ENCODE assay signal across 20 cellular contexts in genomic region chr4:118816538-118817177, GRCh38. TPM values are rescaled to one million over a fixed set of nuclear protein-coding genes. Genes with fewer than 3 reads are reported as not detected.
DNase-seq lines count a peak whose midpoint lies in the region; ATAC-seq and TF ChIP-seq lines count a peak whose summit lies in the region.
"Had no signal": no experiment of that assay in that cellular context is flagged by ENCODE, and none has a peak within 500 bp of the region (broad histone marks: within the 10 kb centered on the region; RNA-seq: fewer than 3 reads in every experiment).

No MANE protein-coding gene starts in this region.

- H3K9me2 ChIP-seq in SK-N-SH: no peaks in the 10 kb centered on the region

- CTCF ChIA-PET in SK-N-SH (lab: Yijun Ruan, JAX): interaction anchor here (1.0 to 1.5 kb wide), 2 partner anchors 17 to 72 kb away, joined by 3 to 4 read pairs; partner anchors contain the start of gene SYNPO2

- H3K4me1 Mint-ChIP-seq in activated CD4-positive, alpha-beta T cell treated with anti-CD3 and anti-CD28 coated beads, Interleukin-2, amount 10 ng/mL, durations not matched to agents 24 days and 14 days: peaks cover 8% of the 10 kb centered on the region
- H3K4me1 Mint-ChIP-seq: central memory CD8-positive, alpha-beta T cell had no signal

- H3K36me3 ChIP-seq in SK-N-SH (replicated peaks in 1 of 2; ENCODE audit: control insufficient read depth in 1 of 2, insufficient read depth in 2 of 2, low read length in 1 of 2) (peaks cover 50 to 83% of the 10 kb centered on the region in 2 experiments), mesenchymal stem cell (ENCODE audit: control insufficient read depth in 1 of 2, insufficient read depth in 2 of 2, low read depth in 1 of 2, low read length in 2 of 2) (peaks cover 39 to 69% of the 10 kb centered on the region in 2 experiments)

- no peaks in the 10 kb centered on the region for H3K9me3 Mint-ChIP-seq in activated CD4-positive, alpha-beta T cell treated with anti-CD3 and anti-CD28 coated beads, Interleukin-2, amount 10 ng/mL, durations not matched to agents 24 days and 14 days
- H3K9me3 Mint-ChIP-seq: activated naive CD8-positive, alpha-beta T cell treated with anti-CD3 and anti-CD28 coated beads for 36 hours; CD4-positive, alpha-beta memory T cell; central memory CD8-positive, alpha-beta T cell had no signal

- no peak overlapping the region for H4K91ac ChIP-seq in mesenchymal stem cell (ENCODE audit: low read length)

- H3K14ac ChIP-seq in mesenchymal stem cell (ENCODE audit: low read length in 2 of 2): no peak overlapping the region

- DNase-seq in activated CD4-positive, alpha-beta T cell treated with anti-CD3 and anti-CD28 coated beads, Interleukin-2, amount 10 ng/mL, durations not matched to agents 24 days and 14 days: no peak
- no peak for DNase-seq in activated CD4-positive, alpha-beta T cell treated with anti-CD3 and anti-CD28 coated beads for 48 hours
- DNase-seq in SK-N-SH (no peak), dermis blood vessel endothelial cell (peak; percentile 66), mesenchymal stem cell (peak; percentile 81), mucosa of gallbladder (ENCODE audit: low spot score) (no peak)
- DNase-seq: activated CD8-positive, alpha-beta memory T cell treated with anti-CD3 and anti-CD28 coated beads, Interleukin-2, amount 50 U/mL, for 4 hours; activated naive CD8-positive, alpha-beta T cell treated with anti-CD3 and anti-CD28 coated beads for 36 hours; CD4-positive, alpha-beta memory T cell; heart left ventricle; NCI-H1048; NCI-H2081 treated with DMSO at 0.1 percent for 48 hours; NCI-H69; nucleus accumbens; upper lobe of left lung had no signal

- no peak overlapping the region for H2AK5ac ChIP-seq in mesenchymal stem cell (ENCODE audit: low read length, severe bottlenecking)

- H3K9ac ChIP-seq in SK-N-SH (no peak overlapping the region), mesenchymal stem cell (ENCODE audit: low read length) (no peak overlapping the region)

- no peaks in the 10 kb centered on the region for H3K9me3 ChIP-seq in SK-N-SH
- H3K9me3 ChIP-seq in mesenchymal stem cell (ENCODE audit: control insufficient read depth, low read length): no peaks in the 10 kb centered on the region
- H3K9me3 ChIP-seq: heart left ventricle, upper lobe of left lung had no signal

- H3K4me2 ChIP-seq in SK-N-SH (peak overlapping the region; percentile 53; the same call in 1 of the 2 replicates), mesenchymal stem cell (ENCODE audit: low read length, poor library complexity, severe bottlenecking) (no peak overlapping the region)

- POLR2A ChIA-PET in SK-N-SH (lab: Yijun Ruan, JAX): interaction anchor here (0.9 kb wide), 1 partner anchor 72 kb away, joined by 3 read pairs; the partner anchor contains the start of gene SYNPO2

- intact Hi-C loops in activated CD4-positive, alpha-beta T cell treated with anti-CD3 and anti-CD28 coated beads, Interleukin-2, amount 10 ng/mL, durations not matched to agents 24 days and 14 days (cut with micrococcal nuclease): no loop called here

- no peak overlapping the region for H2BK15ac ChIP-seq in mesenchymal stem cell (ENCODE audit: low read depth, poor library complexity, severe bottlenecking)

- peaks cover 98% of the 10 kb centered on the region for H3K79me2 ChIP-seq in SK-N-SH (ENCODE audit: insufficient read depth)

- H3F3A ChIP-seq in SK-N-SH (replicated peaks; ENCODE audit: insufficient read depth): peaks cover 47% of the 10 kb centered on the region

- H3K27ac Mint-ChIP-seq in activated CD4-positive, alpha-beta T cell treated with anti-CD3 and anti-CD28 coated beads, Interleukin-2, amount 10 ng/mL, durations not matched to agents 24 days and 14 days: peak overlapping the region; percentile 71
- H3K27ac Mint-ChIP-seq: activated naive CD8-positive, alpha-beta T cell treated with anti-CD3 and anti-CD28 coated beads for 36 hours had no signal

- no peak overlapping the region for H4K8ac ChIP-seq in mesenchymal stem cell (ENCODE audit: low read length)

- H3K23ac ChIP-seq in mesenchymal stem cell (ENCODE audit: low read length in 2 of 2): no peak overlapping the region

- no peak overlapping the region for H2BK5ac ChIP-seq in mesenchymal stem cell (ENCODE audit: low read depth, low read length, poor library complexity, severe bottlenecking)

- H3K27ac ChIP-seq in SK-N-SH (ENCODE audit: low read depth in 2 of 2, low read length in 1 of 2) (peak overlapping the region; percentile 81 to 85), mesenchymal stem cell (ENCODE audit: low read length, poor library complexity, severe bottlenecking) (no peak overlapping the region)
- H3K27ac ChIP-seq: heart left ventricle, skin epidermis, upper lobe of left lung had no signal

- H2AFZ ChIP-seq in SK-N-SH (ENCODE audit: low read depth) (no peak overlapping the region), mesenchymal stem cell (ENCODE audit: low read depth, low read length) (no peak overlapping the region)

- no peaks in the 10 kb centered on the region for H3K27me3 Mint-ChIP-seq in activated CD4-positive, alpha-beta T cell treated with anti-CD3 and anti-CD28 coated beads, Interleukin-2, amount 10 ng/mL, durations not matched to agents 24 days and 14 days
- H3K27me3 Mint-ChIP-seq: activated naive CD8-positive, alpha-beta T cell treated with anti-CD3 and anti-CD28 coated beads for 36 hours; CD4-positive, alpha-beta memory T cell; central memory CD8-positive, alpha-beta T cell had no signal

- peaks cover 30% of the 10 kb centered on the region for H4K20me1 ChIP-seq in SK-N-SH (ENCODE audit: insufficient read depth)

- H3K27me3 ChIP-seq in SK-N-SH (ENCODE audit: insufficient read depth): no peaks in the 10 kb centered on the region
- H3K27me3 ChIP-seq in mesenchymal stem cell (ENCODE audit: control insufficient read depth in 1 of 2, insufficient read depth in 1 of 2, low read length in 2 of 2): no peaks in the 10 kb centered on the region
- H3K27me3 ChIP-seq: heart left ventricle, upper lobe of left lung had no signal

- H2BK12ac ChIP-seq in mesenchymal stem cell (ENCODE audit: low read length in 2 of 2): no peak overlapping the region

- peak in 1 of 2 experiments; percentile 74; a peak in 1 of 4 replicates for TF ChIP-seq EP300 in SK-N-SH (IDR thresholded peaks at IDR 0.05; ENCODE audit: borderline replicate concordance in 1 of 2, low read depth in 1 of 2, low read length in 1 of 2)

- H3K4ac ChIP-seq in mesenchymal stem cell (ENCODE audit: low read depth in 1 of 2, low read length in 2 of 2): no peak overlapping the region

- H3K36me3 Mint-ChIP-seq in activated CD4-positive, alpha-beta T cell treated with anti-CD3 and anti-CD28 coated beads, Interleukin-2, amount 10 ng/mL, durations not matched to agents 24 days and 14 days (ENCODE audit: low read depth): peaks cover 42% of the 10 kb centered on the region

- peaks cover 23% of the 10 kb centered on the region for H3K79me1 ChIP-seq in mesenchymal stem cell (replicated peaks; ENCODE audit: low read length, poor library complexity, severe bottlenecking)

- no peak for ATAC-seq in GM18870 (IDR thresholded peaks at IDR 0.05; ENCODE audit: unreplicated experiment)
- no peak for ATAC-seq in HG02642 (IDR thresholded peaks at IDR 0.05; ENCODE audit: poor library complexity, unreplicated experiment)
- ATAC-seq: GM12878, heart left ventricle had no signal

- H3K4me3 ChIP-seq in SK-N-SH (ENCODE audit: low read depth in 2 of 2, low read length in 1 of 2): no peak overlapping the region
- no peak overlapping the region for H3K4me3 ChIP-seq in mesenchymal stem cell (ENCODE audit: insufficient read depth in 1 of 2, low read depth in 1 of 2, low read length in 2 of 2)
- H3K4me3 ChIP-seq: GM12878, heart left ventricle, skin epidermis, upper lobe of left lung had no signal

- no peak overlapping the region for H3K18ac ChIP-seq in mesenchymal stem cell (ENCODE audit: low read depth in 1 of 2, low read length in 2 of 2)

- TF ChIP-seq CTCF in SK-N-SH (IDR thresholded peaks at IDR 0.05): no peak

- no peak overlapping the region for H2BK120ac ChIP-seq in mesenchymal stem cell (ENCODE audit: low read depth, low read length)

- H3K4me3 Mint-ChIP-seq in activated CD4-positive, alpha-beta T cell treated with anti-CD3 and anti-CD28 coated beads, Interleukin-2, amount 10 ng/mL, durations not matched to agents 24 days and 14 days: no peak overlapping the region
- H3K4me3 Mint-ChIP-seq: activated naive CD8-positive, alpha-beta T cell treated with anti-CD3 and anti-CD28 coated beads for 36 hours; CD4-positive, alpha-beta memory T cell; central memory CD8-positive, alpha-beta T cell had no signal

- H3K4me1 ChIP-seq in SK-N-SH (ENCODE audit: control insufficient read depth in 1 of 2, insufficient read depth in 2 of 2, low read depth in 1 of 2, low read length in 1 of 2) (peaks cover 21 to 28% of the 10 kb centered on the region in 2 experiments; a peak in 3 of 4 replicates), mesenchymal stem cell (ENCODE audit: control insufficient read depth, insufficient read depth, low read depth, low read length) (peaks cover 2% of the 10 kb centered on the region)
- H3K4me1 ChIP-seq: upper lobe of left lung had no signal

- 0% methylated on average over 1 of the region's 1 CpG for whole genome bisulfite sequencing in SK-N-SH (ENCODE audit: low lambda C conversion rate)
- 0% methylated on average over 1 of the region's 1 CpG for WGBS in mesenchymal stem cell

- no peak for TF ChIP-seq RAD21 in SK-N-SH (IDR thresholded peaks at IDR 0.05; ENCODE audit: low read length)

TF ChIP-seq in SK-N-SH, 30 proteins besides CTCF, POLR2A, EP300 and RAD21 (continues in another document):
- TF ChIP-seq FOXJ3 (CRISPR knock-in tag; IDR thresholded peaks at IDR 0.05) (no peak), TEAD4 (IDR thresholded peaks at IDR 0.05; ENCODE audit: borderline replicate concordance, insufficient read depth) (no peak), POLR2AphosphoS5 (IDR thresholded peaks at IDR 0.05; ENCODE audit: low read depth, low read length) (peak; percentile 26; the same call in 1 of the 2 replicates), RCOR1 (IDR thresholded peaks at IDR 0.05; ENCODE audit: low read length) (no peak)
- TF ChIP-seq, protein P1, sequence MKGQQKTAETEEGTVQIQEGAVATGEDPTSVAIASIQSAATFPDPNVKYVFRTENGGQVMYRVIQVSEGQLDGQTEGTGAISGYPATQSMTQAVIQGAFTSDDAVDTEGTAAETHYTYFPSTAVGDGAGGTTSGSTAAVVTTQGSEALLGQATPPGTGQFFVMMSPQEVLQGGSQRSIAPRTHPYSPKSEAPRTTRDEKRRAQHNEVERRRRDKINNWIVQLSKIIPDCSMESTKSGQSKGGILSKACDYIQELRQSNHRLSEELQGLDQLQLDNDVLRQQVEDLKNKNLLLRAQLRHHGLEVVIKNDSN (IDR thresholded peaks at IDR 0.05; ENCODE audit: borderline replicate concordance, low read depth): no peak

RNA-seq across cellular contexts. Expression of gene SEC24D, which starts 19.3 kb away (rescaled TPM):
- total RNA-seq in activated CD4-positive, alpha-beta T cell treated with anti-CD3 and anti-CD28 coated beads, Interleukin-2, amount 10 ng/mL, durations not matched to agents 24 days and 14 days: 43.9 and 45.3 TPM in 2 replicates
- polyA plus RNA-seq in SK-N-SH (2012; rRNA removed): 30.4 and 32.2 TPM in 2 replicates
- 44.4 and 51.4 TPM in 2 replicates for polyA plus RNA-seq in SK-N-SH (2012; cell fraction: cytosol; rRNA removed)
- polyA plus RNA-seq in SK-N-SH (2012; cell fraction: nucleus; rRNA removed): 28.7 and 75.4 TPM in 2 replicates
- total RNA-seq in dermis blood vessel endothelial cell: 43.6 and 65.5 TPM in 2 replicates
- polyA plus RNA-seq in mesenchymal stem cell (2013, experiment 1 of 2): 106 TPM
- polyA plus RNA-seq in mesenchymal stem cell (2013, experiment 2 of 2): 98.8 TPM
- total RNA-seq in mucosa of gallbladder: 90.6 TPM

Comparison
In these comparisons a context has a peak if more than half of its experiments do, and no peak if none do; other contexts are left out.
1. DNase-seq: peak in dermis blood vessel endothelial cell (single experiment) and mesenchymal stem cell (single experiment); none in activated CD4-positive, alpha-beta T cell treated with anti-CD3 and anti-CD28 coated beads, Interleukin-2, amount 10 ng/mL, durations not matched to agents 24 days and 14 days (single experiment), activated CD4-positive, alpha-beta T cell treated with anti-CD3 and anti-CD28 coated beads for 48 hours (single experiment), SK-N-SH (single experiment) and mucosa of gallbladder (single experiment).